In genomic region chr4:152696764-152697250, GRCh38 we compare ENCODE assay signal across 9 cellular contexts. TPM values are rescaled to one million over a fixed set of nuclear protein-coding genes. Genes with fewer than 3 reads are reported as not detected.
DNase-seq lines count a peak whose midpoint lies in the region; ATAC-seq lines count a peak whose summit lies in the region.
"Had no signal": no experiment of that assay in that cellular context is flagged by ENCODE, and none has a peak within 500 bp of the region (broad histone marks: within the 10 kb centered on the region; RNA-seq: fewer than 3 reads in every experiment).

No MANE protein-coding gene starts in this region.

- H3K27me3 ChIP-seq in skeletal muscle tissue (ENCODE audit: control insufficient read depth in 3 of 3, insufficient read depth in 3 of 3, low read length in 3 of 3), result no peaks in the 10 kb centered on the region
- H3K27me3 ChIP-seq: neutrophil had no signal

- ATAC-seq in GM18907 (IDR thresholded peaks at IDR 0.05; ENCODE audit: unreplicated experiment), result peak; percentile 99
- ATAC-seq in HG02885 (IDR thresholded peaks at IDR 0.05; ENCODE audit: poor library complexity, unreplicated experiment), result peak; percentile 98

- peaks cover 0 to 18% (median 15%) of the 10 kb centered on the region in 3 donors for H3K4me1 ChIP-seq in skeletal muscle tissue (ENCODE audit: control insufficient read depth in 3 of 3, insufficient read depth in 3 of 3, low read length in 3 of 3)

- no peaks in the 10 kb centered on the region for H3K9me3 ChIP-seq in skeletal muscle tissue (ENCODE audit: control insufficient read depth in 3 of 3, low read length in 3 of 3)
- H3K9me3 ChIP-seq: neutrophil had no signal

- H3K9ac ChIP-seq in skeletal muscle tissue (ENCODE audit: low read depth in 1 of 3, low read length in 3 of 3), result no peak overlapping the region

- DNase-seq in SW480 (ENCODE audit: low spot score) (peak; percentile 96), caudate nucleus (lab: John Stamatoyannopoulos, UW) (peak in 17 of 61 donors; percentile 2 to 44 (median 8)), HUDEP-2 (lab: John Stamatoyannopoulos, UW; ENCODE audit: unreplicated experiment in 76 of 76) (no peak), iPS-NIHi7 (ENCODE audit: extremely low spot score) (no peak), LoVo (ENCODE audit: low spot score) (no peak)

- H3K36me3 ChIP-seq in skeletal muscle tissue (ENCODE audit: control insufficient read depth in 3 of 3, insufficient read depth in 3 of 3, low read length in 3 of 3), result no peaks in the 10 kb centered on the region
- H3K36me3 ChIP-seq: neutrophil had no signal

- no peak overlapping the region for H3K4me3 ChIP-seq in skeletal muscle tissue (ENCODE audit: low read length in 3 of 3)

- H3K27ac ChIP-seq in caudate nucleus (ENCODE audit: low read depth, low read length) (peak overlapping the region; percentile 4), skeletal muscle tissue (ENCODE audit: low read depth, low read length) (peak overlapping the region; percentile 56)
- H3K27ac ChIP-seq: neutrophil had no signal

RNA-seq across cellular contexts. Expression of gene TMEM154, which starts 17.0 kb away (rescaled TPM):
- total RNA-seq in skeletal muscle tissue, result 1.0 TPM
